Comparison of ENCODE assay signal across 1 cellular context in genomic region chr2:191869178-191869577, GRCh38.
A peak's percentile ranks its signal among the peaks of the same experiment; 100 is the strongest.
TF ChIP-seq lines count a peak whose summit lies in the region.

No MANE protein-coding gene starts in this region.

TF ChIP-seq in HepG2, 621 proteins besides CTCF, POLR2A, EP300 and RAD21 (continued from another document and continues in another):
- TF ChIP-seq ZBTB34 (CRISPR knock-in tag; IDR thresholded peaks at IDR 0.05), result no peak
- TF ChIP-seq DRAP1 (CRISPR knock-in tag; IDR thresholded peaks at IDR 0.05), result no peak
- TF ChIP-seq KDM6A (CRISPR knock-in tag; IDR thresholded peaks at IDR 0.05; ENCODE audit: low read depth), result no peak
- no peak for TF ChIP-seq FOXJ3 (CRISPR knock-in tag; IDR thresholded peaks at IDR 0.05; ENCODE audit: borderline replicate concordance)
- TF ChIP-seq TBP (CRISPR knock-in tag; IDR thresholded peaks at IDR 0.05), result no peak
- no peak for TF ChIP-seq TIGD3 (CRISPR knock-in tag; IDR thresholded peaks at IDR 0.05; ENCODE audit: borderline replicate concordance)
- no peak for TF ChIP-seq ZNF224 (CRISPR knock-in tag; IDR thresholded peaks at IDR 0.05)
- no peak for TF ChIP-seq TAF15 (IDR thresholded peaks at IDR 0.05; ENCODE audit: low read depth, low read length, poor library complexity, severe bottlenecking)
- TF ChIP-seq PRDM15 (CRISPR knock-in tag; IDR thresholded peaks at IDR 0.05), result no peak
- TF ChIP-seq ZBTB39 (CRISPR knock-in tag; IDR thresholded peaks at IDR 0.05), result no peak
- TF ChIP-seq ZSCAN12 (CRISPR knock-in tag; IDR thresholded peaks at IDR 0.05), result no peak
- TF ChIP-seq ZMAT5 (CRISPR knock-in tag; IDR thresholded peaks at IDR 0.05; ENCODE audit: borderline replicate concordance, low read depth), result no peak
- no peak for TF ChIP-seq FOXK2 (IDR thresholded peaks at IDR 0.05)
- TF ChIP-seq MXD4 (CRISPR knock-in tag; IDR thresholded peaks at IDR 0.05), result no peak
- no peak for TF ChIP-seq PAF1 (CRISPR knock-in tag; IDR thresholded peaks at IDR 0.05)
- no peak for TF ChIP-seq CSRNP2 (CRISPR knock-in tag; conservative IDR thresholded peaks at IDR 0.05; ENCODE audit: low read depth)
- TF ChIP-seq AKNA (CRISPR knock-in tag; IDR thresholded peaks at IDR 0.05; ENCODE audit: borderline replicate concordance), result no peak
- no peak for TF ChIP-seq ZNF33B (CRISPR knock-in tag; IDR thresholded peaks at IDR 0.05)
- TF ChIP-seq PPARG (CRISPR knock-in tag; conservative IDR thresholded peaks at IDR 0.05), result 0 out of 2 replicates have a peak, but pooled peaks have one; percentile 25
- peak; percentile 76; the same call in 1 of the 2 replicates for TF ChIP-seq HMG20A (CRISPR knock-in tag; IDR thresholded peaks at IDR 0.05; ENCODE audit: borderline replicate concordance)
- TF ChIP-seq ZNF674 (CRISPR knock-in tag; IDR thresholded peaks at IDR 0.05; ENCODE audit: low read depth), result no peak
- TF ChIP-seq SMAD3 (CRISPR knock-in tag; IDR thresholded peaks at IDR 0.05), result no peak
- peak; percentile 35; the same call in 1 of the 2 replicates for TF ChIP-seq ZNF12 (CRISPR knock-in tag; IDR thresholded peaks at IDR 0.05)
- TF ChIP-seq ZNF256 (CRISPR knock-in tag; conservative IDR thresholded peaks at IDR 0.05), result no peak
- no peak for TF ChIP-seq HCFC1 (IDR thresholded peaks at IDR 0.05; ENCODE audit: low read depth, low read length)
- TF ChIP-seq XRCC5 (optimal IDR thresholded peaks at IDR 0.05; ENCODE audit: low read length), result no peak
- no peak for TF ChIP-seq TBX3 (IDR thresholded peaks at IDR 0.05; ENCODE audit: borderline replicate concordance)
- no peak for TF ChIP-seq ISL2 (CRISPR knock-in tag; IDR thresholded peaks at IDR 0.05)
- TF ChIP-seq HIC2 (CRISPR knock-in tag; IDR thresholded peaks at IDR 0.05; ENCODE audit: low read depth), result no peak
- TF ChIP-seq FOXO1 (CRISPR knock-in tag; IDR thresholded peaks at IDR 0.05), result peak; percentile 81; the same call in 1 of the 2 replicates
- TF ChIP-seq HNF1B (CRISPR knock-in tag; IDR thresholded peaks at IDR 0.05), result no peak
- no peak for TF ChIP-seq ZBTB44 (CRISPR knock-in tag; IDR thresholded peaks at IDR 0.05)
- no peak for TF ChIP-seq ZNF207 (IDR thresholded peaks at IDR 0.05; ENCODE audit: borderline replicate concordance)
- TF ChIP-seq GABPB1 (CRISPR knock-in tag; IDR thresholded peaks at IDR 0.05), result peak; percentile 55
- no peak for TF ChIP-seq ZNF3 (CRISPR knock-in tag; IDR thresholded peaks at IDR 0.05)
- TF ChIP-seq ZNF850 (CRISPR knock-in tag; conservative IDR thresholded peaks at IDR 0.05), result no peak
- TF ChIP-seq ZNF44 (CRISPR knock-in tag; IDR thresholded peaks at IDR 0.05), result no peak
- TF ChIP-seq KDM5A (IDR thresholded peaks at IDR 0.05; ENCODE audit: borderline replicate concordance, low read length), result no peak
- 0 out of 2 replicates have a peak, but pooled peaks have one; percentile 19 for TF ChIP-seq BCL6 (CRISPR knock-in tag; IDR thresholded peaks at IDR 0.05)
- TF ChIP-seq HNF4G (IDR thresholded peaks at IDR 0.05; ENCODE audit: borderline replicate concordance, low read depth, low read length), result no peak
- TF ChIP-seq HNF4G (CRISPR knock-in tag; IDR thresholded peaks at IDR 0.05; ENCODE audit: borderline replicate concordance, low read depth), result no peak
